8 cellular contexts compared by ENCODE assay signal in genomic region chr17:81682565-81683207, GRCh38. TPM values are rescaled to one million over a fixed set of nuclear protein-coding genes. Genes with fewer than 3 reads are reported as not detected.
A peak's percentile ranks its signal among the peaks of the same experiment; 100 is the strongest.
DNase-seq lines count a peak whose midpoint lies in the region; ATAC-seq and TF ChIP-seq lines count a peak whose summit lies in the region.

No MANE protein-coding gene starts in this region.

- TF ChIP-seq CTCF in SU-DHL-6 (IDR thresholded peaks at IDR 0.05; ENCODE audit: insufficient read depth, low read length, poor library complexity, severe bottlenecking) (no peak), gastroesophageal sphincter (IDR thresholded peaks at IDR 0.05) (no peak), spleen (IDR thresholded peaks at IDR 0.05 in 8 of 11, conservative IDR thresholded peaks at IDR 0.05 in 3 of 11) (no peak)

- no peaks in the 10 kb centered on the region for H3K9me2 ChIP-seq in SU-DHL-6 (replicated peaks; ENCODE audit: insufficient read depth, low read length)

- whole genome bisulfite sequencing in gastroesophageal sphincter (ENCODE audit: low coverage in 1 of 2), 2 donors: 0 to 22% methylated on average over 3 to 10 of the region's 19 CpGs
- WGBS in spleen, 5 donors: 41 to 49% (median 44%) methylated on average over 19 of the region's 19 CpGs

- H3K27ac ChIP-seq in SU-DHL-6 (ENCODE audit: low read depth, low read length) (no peak overlapping the region), gastroesophageal sphincter (peak overlapping the region in 3 of 4 donors; percentile 87 to 88 (median 88)), spleen (peak overlapping the region in 6 of 8 donors; percentile 77 to 95 (median 90))

- no peak for ATAC-seq in gastroesophageal sphincter

- TF ChIP-seq POLR2A in gastroesophageal sphincter (IDR thresholded peaks at IDR 0.05): no peak
- TF ChIP-seq POLR2A in spleen (IDR thresholded peaks at IDR 0.05): no peak

- H3K4me3 ChIP-seq in SU-DHL-6 (ENCODE audit: insufficient read depth, low read length, poor library complexity, severe bottlenecking): peak overlapping the region; percentile 83
- H3K4me3 ChIP-seq in gastroesophageal sphincter: peak overlapping the region; percentile 88 to 95
- peak overlapping the region; percentile 89 to 100 (median 98) for H3K4me3 ChIP-seq in spleen

- no peak for TF ChIP-seq EP300 in gastroesophageal sphincter (IDR thresholded peaks at IDR 0.05)

- peak overlapping the region; percentile 64 for H3K4me2 ChIP-seq in SU-DHL-6 (ENCODE audit: low read depth, low read length, poor library complexity, severe bottlenecking)

- H3K9me3 ChIP-seq in SU-DHL-6 (ENCODE audit: insufficient read depth, low read length): no peaks in the 10 kb centered on the region
- H3K9me3 ChIP-seq in gastroesophageal sphincter: no peaks in the 10 kb centered on the region
- no peaks in the 10 kb centered on the region for H3K9me3 ChIP-seq in spleen

- H3K9ac ChIP-seq in SU-DHL-6 (ENCODE audit: low read length): peak overlapping the region; percentile 86

- H3K36me3 ChIP-seq in SU-DHL-6 (ENCODE audit: low read length): no peaks in the 10 kb centered on the region
- peaks cover 0 to 50% of the 10 kb centered on the region in 2 donors for H3K36me3 ChIP-seq in gastroesophageal sphincter
- H3K36me3 ChIP-seq in spleen: peaks cover 0 to 60% (median 32%) of the 10 kb centered on the region in 6 donors

- H2AFZ ChIP-seq in SU-DHL-6 (ENCODE audit: low read depth, low read length, severe bottlenecking): no peak overlapping the region

- peaks cover 44% of the 10 kb centered on the region for H3K79me2 ChIP-seq in SU-DHL-6 (ENCODE audit: insufficient read depth, low read length)

- H3F3A ChIP-seq in SU-DHL-6 (ENCODE audit: insufficient read depth): no peaks in the 10 kb centered on the region; the same call in 1 of the 2 replicates

- peak; percentile 25 for DNase-seq in NCI-H146 (lab: John Stamatoyannopoulos, UW)
- DNase-seq in NCI-H146 treated with DMSO at 0.1 percent for 48 hours (lab: John Stamatoyannopoulos, UW; ENCODE audit: unreplicated experiment): no peak
- no peak for DNase-seq in spleen
- DNase-seq in NCI-H345 (lab: John Stamatoyannopoulos, UW): no peak
- no peak for DNase-seq in midbrain (lab: John Stamatoyannopoulos, UW)
- DNase-seq in NCI-H1930 (lab: John Stamatoyannopoulos, UW): no peak

- H3K4me1 ChIP-seq in gastroesophageal sphincter (peaks cover 0 to 52% (median 24%) of the 10 kb centered on the region in 3 donors), spleen (peaks cover 19 to 58% (median 39%) of the 10 kb centered on the region in 6 donors)

- H4K20me1 ChIP-seq in SU-DHL-6 (ENCODE audit: low read depth, low read length): no peaks in the 10 kb centered on the region

- intact Hi-C loops in spleen (cut with DNase I; ENCODE audit: low total_unique reads): no loop called here

- no peaks in the 10 kb centered on the region for H3K27me3 ChIP-seq in SU-DHL-6 (ENCODE audit: low read length)
- no peaks in the 10 kb centered on the region for H3K27me3 ChIP-seq in gastroesophageal sphincter
- H3K27me3 ChIP-seq in spleen (replicated peaks in 1 of 7): no peaks in the 10 kb centered on the region

RNA-seq across cellular contexts. Expression of gene ARL16, which starts 0.9 kb away (rescaled TPM):
- total RNA-seq in gastroesophageal sphincter (10 to 100 TPM; 26.2 to 52.8 (median 30.2) TPM), spleen (10 to 100 TPM; 22.5 to 36.6 (median 29.1) TPM)
- polyA plus RNA-seq in spleen: 10 to 100 TPM; 56.0 to 93.5 (median 79.8) TPM

RNA-seq across cellular contexts. Expression of gene HGS, which starts 1.1 kb away (rescaled TPM):
- total RNA-seq in gastroesophageal sphincter (10 to 100 TPM; 51.5 to 90.5 (median 66.6) TPM), spleen (100 to 1,000 TPM in 4 of 7 donors, 10 to 100 TPM in 3; 62.3 to 134 (median 106) TPM)
- 100 to 1,000 TPM in 2 of 3 donors, 10 to 100 TPM in 1; 61.3 to 133 (median 119) TPM for polyA plus RNA-seq in spleen

RNA-seq across cellular contexts. Expression of gene CCDC137, which starts 16.1 kb away (rescaled TPM):
- total RNA-seq in gastroesophageal sphincter (10 to 100 TPM in 2 of 4 donors, 1 to 10 TPM in 2; 8.2 to 16.1 (median 11.4) TPM), spleen (10 to 100 TPM; 10.7 to 24.2 (median 19.0) TPM)
- 10 to 100 TPM; 20.7 to 40.1 (median 21.4) TPM for polyA plus RNA-seq in spleen

RNA-seq across cellular contexts. Expression of gene OXLD1, which starts 16.3 kb away (rescaled TPM):
- total RNA-seq in gastroesophageal sphincter: 10 to 100 TPM; 19.4 to 31.8 (median 25.3) TPM
- total RNA-seq in spleen: 10 to 100 TPM; 29.4 to 53.8 (median 32.1) TPM
- polyA plus RNA-seq in spleen: 100 to 1,000 TPM; 102 to 110 (median 106) TPM

RNA-seq across cellular contexts. Expression of gene MRPL12, which starts 20.5 kb away (rescaled TPM):
- 10 to 100 TPM; 27.5 to 42.9 (median 29.3) TPM for total RNA-seq in gastroesophageal sphincter
- total RNA-seq in spleen: 10 to 100 TPM; 36.2 to 68.5 (median 43.2) TPM
- 100 to 1,000 TPM in 2 of 3 donors, 10 to 100 TPM in 1; 71.7 to 160 (median 121) TPM for polyA plus RNA-seq in spleen
